1 cellular context compared by ENCODE assay signal in the genomic region with DNA sequence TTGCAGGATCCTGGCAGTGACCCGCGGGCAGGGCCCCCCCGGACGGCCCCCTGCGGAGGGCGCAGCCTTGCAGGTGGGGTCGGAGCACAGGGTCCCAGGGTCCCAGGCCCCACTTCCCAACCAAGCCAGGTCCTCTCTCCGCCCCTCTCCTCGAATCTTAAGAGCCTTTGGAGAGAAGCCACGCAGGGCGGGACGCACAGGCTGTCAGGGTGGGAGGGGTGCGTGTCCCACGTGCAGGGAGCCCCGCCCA.
A peak's percentile ranks its signal among the peaks of the same experiment; 100 is the strongest.
TF ChIP-seq lines count a peak whose summit lies in the region.

No MANE protein-coding gene starts in this region.

TF ChIP-seq in HEK293, 187 proteins besides CTCF, POLR2A, EP300 and RAD21 (continued from another document):
- TF ChIP-seq, protein P1, sequence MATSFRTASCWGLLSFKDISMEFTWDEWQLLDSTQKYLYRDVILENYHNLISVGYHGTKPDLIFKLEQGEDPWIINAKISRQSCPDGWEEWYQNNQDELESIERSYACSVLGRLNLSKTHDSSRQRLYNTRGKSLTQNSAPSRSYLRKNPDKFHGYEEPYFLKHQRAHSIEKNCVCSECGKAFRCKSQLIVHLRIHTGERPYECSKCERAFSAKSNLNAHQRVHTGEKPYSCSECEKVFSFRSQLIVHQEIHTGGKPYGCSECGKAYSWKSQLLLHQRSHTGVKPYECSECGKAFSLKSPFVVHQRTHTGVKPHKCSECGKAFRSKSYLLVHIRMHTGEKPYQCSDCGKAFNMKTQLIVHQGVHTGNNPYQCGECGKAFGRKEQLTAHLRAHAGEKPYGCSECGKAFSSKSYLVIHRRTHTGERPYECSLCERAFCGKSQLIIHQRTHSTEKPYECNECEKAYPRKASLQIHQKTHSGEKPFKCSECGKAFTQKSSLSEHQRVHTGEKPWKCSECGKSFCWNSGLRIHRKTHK (tag by site-specific recombination; IDR thresholded peaks at IDR 0.05), result no peak
- no peak for TF ChIP-seq ZNF266 (tag by site-specific recombination; IDR thresholded peaks at IDR 0.05; ENCODE audit: low read depth)
- TF ChIP-seq ZNF174 (tag by site-specific recombination; IDR thresholded peaks at IDR 0.05), result no peak
- TF ChIP-seq KLF16 (tag by site-specific recombination; IDR thresholded peaks at IDR 0.05), result no peak; the same call in 1 of the 2 replicates
- TF ChIP-seq ZNF426 (tag by site-specific recombination; IDR thresholded peaks at IDR 0.05), result no peak
- TF ChIP-seq ZFHX2 (tag by site-specific recombination; conservative IDR thresholded peaks at IDR 0.05), result peak; percentile 42; the same call in 1 of the 2 replicates
- no peak for TF ChIP-seq ZNF394 (tag by site-specific recombination; IDR thresholded peaks at IDR 0.05; ENCODE audit: borderline replicate concordance)
- no peak for TF ChIP-seq ZNF140 (tag by site-specific recombination; IDR thresholded peaks at IDR 0.05)
- TF ChIP-seq ZNF596 (tag by site-specific recombination; IDR thresholded peaks at IDR 0.05), result no peak
- TF ChIP-seq ZNF239 (tag by site-specific recombination; IDR thresholded peaks at IDR 0.05), result no peak
- no peak for TF ChIP-seq ZNF391 (tag by site-specific recombination; IDR thresholded peaks at IDR 0.05; ENCODE audit: borderline replicate concordance, low read depth)
- TF ChIP-seq, protein P2, sequence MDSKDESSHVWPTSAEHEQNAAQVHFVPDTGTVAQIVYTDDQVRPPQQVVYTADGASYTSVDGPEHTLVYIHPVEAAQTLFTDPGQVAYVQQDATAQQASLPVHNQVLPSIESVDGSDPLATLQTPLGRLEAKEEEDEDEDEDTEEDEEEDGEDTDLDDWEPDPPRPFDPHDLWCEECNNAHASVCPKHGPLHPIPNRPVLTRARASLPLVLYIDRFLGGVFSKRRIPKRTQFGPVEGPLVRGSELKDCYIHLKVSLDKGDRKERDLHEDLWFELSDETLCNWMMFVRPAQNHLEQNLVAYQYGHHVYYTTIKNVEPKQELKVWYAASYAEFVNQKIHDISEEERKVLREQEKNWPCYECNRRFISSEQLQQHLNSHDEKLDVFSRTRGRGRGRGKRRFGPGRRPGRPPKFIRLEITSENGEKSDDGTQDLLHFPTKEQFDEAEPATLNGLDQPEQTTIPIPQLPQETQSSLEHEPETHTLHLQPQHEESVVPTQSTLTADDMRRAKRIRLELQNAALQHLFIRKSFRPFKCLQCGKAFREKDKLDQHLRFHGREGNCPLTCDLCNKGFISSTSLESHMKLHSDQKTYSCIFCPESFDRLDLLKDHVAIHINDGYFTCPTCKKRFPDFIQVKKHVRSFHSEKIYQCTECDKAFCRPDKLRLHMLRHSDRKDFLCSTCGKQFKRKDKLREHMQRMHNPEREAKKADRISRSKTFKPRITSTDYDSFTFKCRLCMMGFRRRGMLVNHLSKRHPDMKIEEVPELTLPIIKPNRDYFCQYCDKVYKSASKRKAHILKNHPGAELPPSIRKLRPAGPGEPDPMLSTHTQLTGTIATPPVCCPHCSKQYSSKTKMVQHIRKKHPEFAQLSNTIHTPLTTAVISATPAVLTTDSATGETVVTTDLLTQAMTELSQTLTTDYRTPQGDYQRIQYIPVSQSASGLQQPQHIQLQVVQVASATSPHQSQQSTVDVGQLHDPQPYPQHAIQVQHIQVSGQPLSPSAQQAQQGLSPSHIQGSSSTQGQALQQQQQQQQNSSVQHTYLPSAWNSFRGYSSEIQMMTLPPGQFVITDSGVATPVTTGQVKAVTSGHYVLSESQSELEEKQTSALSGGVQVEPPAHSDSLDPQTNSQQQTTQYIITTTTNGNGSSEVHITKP (tag by site-specific recombination; IDR thresholded peaks at IDR 0.05), result no peak
- TF ChIP-seq ZBTB48 (tag by site-specific recombination; IDR thresholded peaks at IDR 0.05), result no peak
- TF ChIP-seq ZNF335 (tag by site-specific recombination; conservative IDR thresholded peaks at IDR 0.05), result 0 out of 2 replicates have a peak, but pooled peaks have one; percentile 6
- TF ChIP-seq OSR2 (tag by site-specific recombination; IDR thresholded peaks at IDR 0.05), result no peak; the same call in 1 of the 2 replicates
- peak; percentile 77 for TF ChIP-seq GLIS1 (tag by site-specific recombination; IDR thresholded peaks at IDR 0.05)
- TF ChIP-seq ZNF510 (tag by site-specific recombination; IDR thresholded peaks at IDR 0.05; ENCODE audit: insufficient replicate concordance), result no peak
- peak; percentile 90; the same call in 1 of the 2 replicates for TF ChIP-seq KLF9 (tag by site-specific recombination; IDR thresholded peaks at IDR 0.05; ENCODE audit: low read depth)
- no peak for TF ChIP-seq BCL11A (tag by site-specific recombination; IDR thresholded peaks at IDR 0.05; ENCODE audit: low read depth)
- no peak for TF ChIP-seq KLF7 (tag by site-specific recombination; IDR thresholded peaks at IDR 0.05; ENCODE audit: borderline replicate concordance)
- TF ChIP-seq ZNF354C (tag by site-specific recombination; IDR thresholded peaks at IDR 0.05; ENCODE audit: borderline replicate concordance, low read depth), result no peak
- TF ChIP-seq, protein P3, sequence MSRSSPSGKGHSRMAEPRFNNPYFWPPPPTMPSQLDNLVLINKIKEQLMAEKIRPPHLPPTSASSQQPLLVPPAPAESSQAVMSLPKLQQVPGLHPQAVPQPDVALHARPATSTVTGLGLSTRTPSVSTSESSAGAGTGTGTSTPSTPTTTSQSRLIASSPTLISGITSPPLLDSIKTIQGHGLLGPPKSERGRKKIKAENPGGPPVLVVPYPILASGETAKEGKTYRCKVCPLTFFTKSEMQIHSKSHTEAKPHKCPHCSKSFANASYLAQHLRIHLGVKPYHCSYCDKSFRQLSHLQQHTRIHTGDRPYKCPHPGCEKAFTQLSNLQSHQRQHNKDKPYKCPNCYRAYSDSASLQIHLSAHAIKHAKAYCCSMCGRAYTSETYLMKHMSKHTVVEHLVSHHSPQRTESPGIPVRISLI (tag by site-specific recombination; IDR thresholded peaks at IDR 0.05), result no peak
- TF ChIP-seq ZNF530 (tag by site-specific recombination; IDR thresholded peaks at IDR 0.05; ENCODE audit: low read depth), result no peak
- no peak for TF ChIP-seq ZNF211 (tag by site-specific recombination; IDR thresholded peaks at IDR 0.05; ENCODE audit: low read depth)
- no peak for TF ChIP-seq ZNF785 (tag by site-specific recombination; IDR thresholded peaks at IDR 0.05)
- TF ChIP-seq ZNF629 (tag by site-specific recombination; IDR thresholded peaks at IDR 0.05), result no peak
- TF ChIP-seq, protein P4, sequence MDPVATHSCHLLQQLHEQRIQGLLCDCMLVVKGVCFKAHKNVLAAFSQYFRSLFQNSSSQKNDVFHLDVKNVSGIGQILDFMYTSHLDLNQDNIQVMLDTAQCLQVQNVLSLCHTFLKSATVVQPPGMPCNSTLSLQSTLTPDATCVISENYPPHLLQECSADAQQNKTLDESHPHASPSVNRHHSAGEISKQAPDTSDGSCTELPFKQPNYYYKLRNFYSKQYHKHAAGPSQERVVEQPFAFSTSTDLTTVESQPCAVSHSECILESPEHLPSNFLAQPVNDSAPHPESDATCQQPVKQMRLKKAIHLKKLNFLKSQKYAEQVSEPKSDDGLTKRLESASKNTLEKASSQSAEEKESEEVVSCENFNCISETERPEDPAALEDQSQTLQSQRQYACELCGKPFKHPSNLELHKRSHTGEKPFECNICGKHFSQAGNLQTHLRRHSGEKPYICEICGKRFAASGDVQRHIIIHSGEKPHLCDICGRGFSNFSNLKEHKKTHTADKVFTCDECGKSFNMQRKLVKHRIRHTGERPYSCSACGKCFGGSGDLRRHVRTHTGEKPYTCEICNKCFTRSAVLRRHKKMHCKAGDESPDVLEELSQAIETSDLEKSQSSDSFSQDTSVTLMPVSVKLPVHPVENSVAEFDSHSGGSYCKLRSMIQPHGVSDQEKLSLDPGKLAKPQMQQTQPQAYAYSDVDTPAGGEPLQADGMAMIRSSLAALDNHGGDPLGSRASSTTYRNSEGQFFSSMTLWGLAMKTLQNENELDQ (tag by site-specific recombination; IDR thresholded peaks at IDR 0.05; ENCODE audit: low read depth), result no peak
- TF ChIP-seq ZSCAN16 (tag by site-specific recombination; IDR thresholded peaks at IDR 0.05), result no peak
TF ChIP-seq in HEK293: peak in this region for 6.
